Comparison of ENCODE assay signal across 1 cellular context in the genomic region with DNA sequence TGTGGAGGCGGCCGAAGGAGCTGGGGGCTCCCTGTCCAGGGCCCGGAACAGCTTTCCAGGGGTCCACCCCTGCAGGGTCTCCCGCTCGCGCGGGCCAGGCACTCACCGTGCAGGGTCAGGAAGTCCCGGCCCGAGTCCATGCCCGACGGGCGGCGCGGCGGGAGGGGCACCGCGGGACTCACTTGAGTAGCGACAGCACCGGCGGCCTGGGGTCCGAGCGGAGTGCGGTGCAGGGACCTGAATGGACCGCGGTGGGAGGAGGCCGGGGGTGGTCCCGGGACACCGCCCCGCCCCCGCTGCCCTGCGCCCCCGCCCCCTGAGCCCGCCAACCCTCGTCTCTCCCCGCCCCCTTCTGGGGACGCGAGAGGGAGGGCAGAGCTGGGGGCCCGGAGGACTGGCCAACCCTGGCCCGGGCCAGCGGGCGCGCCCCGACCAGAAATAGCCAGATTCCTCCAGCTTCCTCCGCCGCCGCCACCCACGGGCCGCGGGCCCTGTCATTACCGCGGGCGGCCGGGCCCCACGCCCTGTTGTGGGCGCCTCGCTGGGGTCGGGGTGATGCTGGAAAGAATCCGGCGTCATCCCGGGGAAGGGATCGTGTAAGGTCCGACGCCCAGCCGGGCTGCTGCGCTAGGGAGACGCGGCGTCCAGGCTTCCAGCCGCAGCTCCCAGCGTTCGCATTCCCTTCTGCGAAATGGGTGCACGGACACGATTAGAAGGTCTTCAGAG.
TF ChIP-seq lines count a peak whose summit lies in the region.

PLCD1 (minus strand) TSS at position 243 of the 726 bp plus-strand sequence; CDS start at position 140, 103 bp downstream.

TF ChIP-seq in HEK293, 187 proteins besides CTCF, POLR2A, EP300 and RAD21 (continued from another document):
- TF ChIP-seq ZNF148 (tag by site-specific recombination; IDR thresholded peaks at IDR 0.05; ENCODE audit: borderline replicate concordance) (no peak), ZFHX2 (tag by site-specific recombination; conservative IDR thresholded peaks at IDR 0.05) (no peak), ZNF707 (tag by site-specific recombination; IDR thresholded peaks at IDR 0.05) (no peak), ZBTB1 (tag by site-specific recombination; IDR thresholded peaks at IDR 0.05) (no peak), SP7 (tag by site-specific recombination; IDR thresholded peaks at IDR 0.05) (no peak), ZNF529 (tag by site-specific recombination; IDR thresholded peaks at IDR 0.05; ENCODE audit: insufficient replicate concordance) (no peak), ZNF544 (tag by site-specific recombination; IDR thresholded peaks at IDR 0.05) (no peak), ZNF677 (tag by site-specific recombination; IDR thresholded peaks at IDR 0.05) (no peak), KLF1 (tag by site-specific recombination; IDR thresholded peaks at IDR 0.05) (no peak)
- TF ChIP-seq, protein P1, sequence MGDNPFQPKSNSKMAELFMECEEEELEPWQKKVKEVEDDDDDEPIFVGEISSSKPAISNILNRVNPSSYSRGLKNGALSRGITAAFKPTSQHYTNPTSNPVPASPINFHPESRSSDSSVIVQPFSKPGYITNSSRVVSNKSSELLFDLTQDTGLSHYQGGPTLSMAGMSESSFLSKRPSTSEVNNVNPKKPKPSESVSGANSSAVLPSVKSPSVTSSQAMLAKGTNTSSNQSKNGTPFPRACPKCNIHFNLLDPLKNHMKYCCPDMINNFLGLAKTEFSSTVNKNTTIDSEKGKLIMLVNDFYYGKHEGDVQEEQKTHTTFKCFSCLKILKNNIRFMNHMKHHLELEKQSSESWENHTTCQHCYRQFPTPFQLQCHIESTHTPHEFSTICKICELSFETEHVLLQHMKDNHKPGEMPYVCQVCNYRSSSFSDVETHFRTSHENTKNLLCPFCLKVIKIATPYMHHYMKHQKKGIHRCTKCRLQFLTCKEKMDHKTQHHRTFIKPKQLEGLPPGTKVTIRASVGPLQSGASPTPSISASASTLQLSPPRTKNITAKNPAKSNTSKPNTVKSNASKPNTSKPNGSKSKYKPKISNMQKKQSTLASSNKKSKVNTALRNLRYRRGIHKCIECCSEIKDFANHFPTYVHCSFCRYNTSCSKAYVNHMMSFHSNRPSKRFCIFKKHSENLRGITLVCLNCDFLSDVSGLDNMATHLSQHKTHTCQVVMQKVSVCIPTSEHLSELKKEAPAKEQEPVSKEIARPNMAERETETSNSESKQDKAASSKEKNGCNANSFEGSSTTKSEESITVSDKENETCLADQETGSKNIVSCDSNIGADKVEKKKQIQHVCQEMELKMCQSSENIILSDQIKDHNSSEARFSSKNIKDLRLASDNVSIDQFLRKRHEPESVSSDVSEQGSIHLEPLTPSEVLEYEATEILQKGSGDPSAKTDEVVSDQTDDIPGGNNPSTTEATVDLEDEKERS (tag by site-specific recombination; IDR thresholded peaks at IDR 0.05): no peak
